In genomic region chr16:84081446-84081989, GRCh38 we compare ENCODE assay signal across 1 cellular context.
TF ChIP-seq lines count a peak whose summit lies in the region.

No MANE protein-coding gene starts in this region.

TF ChIP-seq in HepG2, 621 proteins besides CTCF, POLR2A, EP300 and RAD21:
- TF ChIP-seq FOSL2 (CRISPR knock-in tag; IDR thresholded peaks at IDR 0.05) (no peak), MAFK (conservative IDR thresholded peaks at IDR 0.05 in 1 of 2, IDR thresholded peaks at IDR 0.05 in 1 of 2; ENCODE audit: low read length in 2 of 2) (peak; percentile 93 to 94), ZBED4 (CRISPR knock-in tag; IDR thresholded peaks at IDR 0.05; ENCODE audit: borderline replicate concordance) (no peak), RCOR2 (CRISPR knock-in tag; IDR thresholded peaks at IDR 0.05) (no peak), MAFF (IDR thresholded peaks at IDR 0.05; ENCODE audit: low read depth, low read length) (peak; percentile 91)
